In genomic region chr6:168441434-168442391, GRCh38 we compare ENCODE assay signal across 12 cellular contexts. TPM values are rescaled to one million over a fixed set of nuclear protein-coding genes. Genes with fewer than 3 reads are reported as not detected.
DNase-seq lines count a peak whose midpoint lies in the region; ATAC-seq and TF ChIP-seq lines count a peak whose summit lies in the region.
"Had no signal": no experiment of that assay in that cellular context is flagged by ENCODE, and none has a peak within 500 bp of the region (broad histone marks: within the 10 kb centered on the region; RNA-seq: fewer than 3 reads in every experiment).

No MANE protein-coding gene starts in this region.

- H3K4me2 ChIP-seq in PC-9: no peak overlapping the region

- H3K9me3 ChIP-seq in neuron (ENCODE audit: low read length) (peaks cover 1% of the 10 kb centered on the region), PC-9 (ENCODE audit: insufficient read depth, low read depth) (no peaks in the 10 kb centered on the region)

- peaks cover 53% of the 10 kb centered on the region for H3K27me3 ChIP-seq in neuron (ENCODE audit: insufficient read depth, low read length)
- peaks cover 90% of the 10 kb centered on the region for H3K27me3 ChIP-seq in PC-9 (ENCODE audit: insufficient read depth, low read depth)

- peaks cover 22% of the 10 kb centered on the region for H3K4me1 ChIP-seq in neuron (ENCODE audit: insufficient read depth, low read length)
- no peaks in the 10 kb centered on the region for H3K4me1 ChIP-seq in urinary bladder (ENCODE audit: insufficient read depth)
- no peaks in the 10 kb centered on the region for H3K4me1 ChIP-seq in PC-9 (replicated peaks; ENCODE audit: insufficient read depth)
- H3K4me1 ChIP-seq: SJCRH30 had no signal

- H2AFZ ChIP-seq in neuron (ENCODE audit: low read depth, low read length) (peak overlapping the region; percentile 64), PC-9 (no peak overlapping the region)

- intact Hi-C loops in left cardiac atrium (cut with DNase I) (no loop called here), PC-9 (cut with micrococcal nuclease; ENCODE audit: unreplicated experiment) (no loop called here)

- H3K36me3 ChIP-seq in neuron (ENCODE audit: insufficient read depth, low read length) (no peaks in the 10 kb centered on the region), urinary bladder (ENCODE audit: insufficient read depth) (no peaks in the 10 kb centered on the region), PC-9 (ENCODE audit: low read depth) (no peaks in the 10 kb centered on the region)
- H3K36me3 ChIP-seq: SJCRH30 had no signal

- TF ChIP-seq CTCF in PC-9 (conservative IDR thresholded peaks at IDR 0.05): no peak

- no peaks in the 10 kb centered on the region for H3K79me2 ChIP-seq in PC-9 (ENCODE audit: low read depth)

- POLR2A ChIA-PET in PC-9 (lab: Charles Lee; ENCODE audit: unreplicated experiment): no interaction called here

- H3K27ac ChIP-seq in urinary bladder (ENCODE audit: low read depth) (no peak overlapping the region), PC-9 (no peak overlapping the region)
- H3K27ac ChIP-seq: SJCRH30 had no signal

- no peaks in the 10 kb centered on the region for H4K20me1 ChIP-seq in PC-9 (ENCODE audit: insufficient read depth)

- ATAC-seq in left cardiac atrium: peak; percentile 36 to 57

- no peaks in the 10 kb centered on the region for H3F3A ChIP-seq in PC-9 (ENCODE audit: insufficient read depth, low read depth)

- H3K9me2 ChIP-seq in PC-9 (ENCODE audit: insufficient read depth): no peaks in the 10 kb centered on the region

- CTCF ChIA-PET in PC-9 (lab: Charles Lee): no interaction called here

- H3K4me3 ChIP-seq in neuron (ENCODE audit: low read length): peak overlapping the region; percentile 54
- peak overlapping the region; percentile 79 for H3K4me3 ChIP-seq in urinary bladder (ENCODE audit: low read depth, low read length)
- no peak overlapping the region for H3K4me3 ChIP-seq in PC-9
- H3K4me3 ChIP-seq: SJCRH30 had no signal

- no TSS peak for BruUV-seq in PC-9 (replicated peaks; lab: Mats Ljungman, UMichigan)

- WGBS in urinary bladder: 2% methylated on average over 87 of the region's 87 CpGs

- DNase-seq in NCI-H748 (lab: John Stamatoyannopoulos, UW; ENCODE audit: unreplicated experiment): peak; percentile 59
- DNase-seq in NCI-H748 treated with DMSO at 0.1 percent for 48 hours (lab: John Stamatoyannopoulos, UW): no peak
- no peak for DNase-seq in left cardiac atrium
- no peak for DNase-seq in LoVo (ENCODE audit: low spot score)
- no peak for DNase-seq in PC-9
- DNase-seq in NCI-H2171 treated with DMSO at 0.1 percent for 48 hours (lab: John Stamatoyannopoulos, UW): no peak
- DNase-seq: activated CD4-positive, alpha-beta memory T cell treated with anti-CD3 and anti-CD28 coated beads for 36 hours; foreskin fibroblast; MV-4-11; SJCRH30 had no signal

RNA-seq across cellular contexts. Expression of gene SMOC2, which starts 0.7 kb away (rescaled TPM):
- total RNA-seq in left cardiac atrium (10 to 100 TPM; 12.0 to 27.7 TPM), urinary bladder (61.1 TPM), PC-9 (2021) (not detected in 2 replicates)
- polyA plus RNA-seq in urinary bladder: 176 TPM
- total RNA-seq: activated CD4-positive, alpha-beta memory T cell treated with anti-CD3 and anti-CD28 coated beads for 36 hours; SJCRH30 had no signal

Comparison
In these comparisons a context has a peak if more than half of its experiments do, and no peak if none do; other contexts are left out.
1. RNA of gene SMOC2, which starts 0.7 kb away (total RNA-seq): 61.1 TPM in urinary bladder (single experiment) and 12.0 to 27.7 TPM in left cardiac atrium; not detected in PC-9; every median in the first group is over 10 times any median in the second.